In genomic region chr2:39418491-39418890, GRCh38 we compare ENCODE assay signal across 24 cellular contexts.
"Had no signal": no experiment of that assay in that cellular context is flagged by ENCODE, and none has a peak within 500 bp of the region (broad histone marks: within the 10 kb centered on the region; RNA-seq: fewer than 3 reads in every experiment).

No MANE protein-coding gene starts in this region.

- H3K27me3 Mint-ChIP-seq: activated naive CD8-positive, alpha-beta T cell; activated T-helper 17 cell treated with anti-CD3 and anti-CD28 coated beads, Interleukin-2, amount 50 U/mL, for 72 hours; effector memory CD8-positive, alpha-beta T cell; naive thymus-derived CD4-positive, alpha-beta T cell; stimulated activated memory B cell treated with anti-CD40 and anti-IgM and Interleukin-4, amounts not matched to agents 10 μg/mL and 1 μg/mL and 100 μg/mL, for 72 hours; T-cell had no signal

- DNase-seq: activated CD4-positive, alpha-beta T cell treated with anti-CD3 and anti-CD28 coated beads for 1 hour; activated CD4-positive, alpha-beta T cell treated with anti-CD3 and anti-CD28 coated beads, Interleukin-2, amount 50 U/mL, for 1 hour; activated CD8-positive, alpha-beta T cell treated with anti-CD3 and anti-CD28 coated beads, Interleukin-2, amount 10 ng/mL, durations not matched to agents 7 days and 5 days; activated naive CD4-positive, alpha-beta T cell; central memory CD4-positive, alpha-beta T cell; effector memory CD8-positive, alpha-beta T cell; heart left ventricle; islet precursor cell; left cardiac atrium; lower lobe of right lung; naive thymus-derived CD4-positive, alpha-beta T cell; pancreas; right cardiac atrium; small intestine; stimulated activated CD4-positive, alpha-beta T cell treated with anti-CD3 and anti-CD28 coated beads, Interleukin-15, amount 100 ng/mL, for 24 hours; T-cell; trophoblast cell; WERI-Rb-1 had no signal

- ATAC-seq: activated CD8-positive, alpha-beta T cell treated with anti-CD3 and anti-CD28 coated beads, Interleukin-2, amount 10 ng/mL, durations not matched to agents 7 days and 5 days; activated T-helper 17 cell treated with anti-CD3 and anti-CD28 coated beads, Interleukin-2, amount 50 U/mL, for 72 hours; effector memory CD8-positive, alpha-beta T cell; heart left ventricle; left cardiac atrium; lower lobe of right lung; naive thymus-derived CD4-positive, alpha-beta T cell; right cardiac atrium; stimulated activated memory B cell treated with anti-CD40 and anti-IgM and Interleukin-4, amounts not matched to agents 10 μg/mL and 1 μg/mL and 100 μg/mL, for 72 hours; T-cell had no signal

- H3K27ac ChIP-seq: esophagus muscularis mucosa, heart left ventricle, lower lobe of right lung, pancreas, vagina, WERI-Rb-1 had no signal

- H3K9me3 Mint-ChIP-seq: activated T-helper 17 cell treated with anti-CD3 and anti-CD28 coated beads, Interleukin-2, amount 50 U/mL, for 72 hours; effector memory CD8-positive, alpha-beta T cell; stimulated activated memory B cell treated with anti-CD40 and anti-IgM and Interleukin-4, amounts not matched to agents 10 μg/mL and 1 μg/mL and 100 μg/mL, for 72 hours; T-helper 2 cell treated with Interferon-gamma antibody and Interleukin-4, amounts not matched to agents 5 μg/mL and 100 μg/mL, for 36 hours had no signal

- H3K27me3 ChIP-seq: esophagus muscularis mucosa, heart left ventricle, pancreas, vagina had no signal

- H3K4me3 ChIP-seq: esophagus muscularis mucosa, heart left ventricle, lower lobe of right lung, pancreas, vagina had no signal

- H3K9me3 ChIP-seq: esophagus muscularis mucosa, heart left ventricle, lower lobe of right lung, pancreas, vagina had no signal

- H3K36me3 ChIP-seq: esophagus muscularis mucosa, heart left ventricle, lower lobe of right lung, pancreas, vagina, WERI-Rb-1 had no signal

- H3K36me3 Mint-ChIP-seq: stimulated activated memory B cell treated with anti-CD40 and anti-IgM and Interleukin-4, amounts not matched to agents 10 μg/mL and 1 μg/mL and 100 μg/mL, for 72 hours; T-cell had no signal

- H3K4me3 Mint-ChIP-seq: activated CD8-positive, alpha-beta T cell treated with anti-CD3 and anti-CD28 coated beads, Interleukin-2, amount 10 ng/mL, durations not matched to agents 7 days and 5 days; activated naive CD8-positive, alpha-beta T cell; activated T-helper 17 cell treated with anti-CD3 and anti-CD28 coated beads, Interleukin-2, amount 50 U/mL, for 72 hours; effector memory CD8-positive, alpha-beta T cell; naive thymus-derived CD4-positive, alpha-beta T cell; stimulated activated memory B cell treated with anti-CD40 and anti-IgM and Interleukin-4, amounts not matched to agents 10 μg/mL and 1 μg/mL and 100 μg/mL, for 72 hours; T-cell; T-helper 2 cell treated with Interferon-gamma antibody and Interleukin-4, amounts not matched to agents 5 μg/mL and 100 μg/mL, for 36 hours had no signal

- H3K27ac Mint-ChIP-seq: activated CD8-positive, alpha-beta T cell treated with anti-CD3 and anti-CD28 coated beads, Interleukin-2, amount 10 ng/mL, durations not matched to agents 7 days and 5 days; activated naive CD8-positive, alpha-beta T cell; activated T-helper 17 cell treated with anti-CD3 and anti-CD28 coated beads, Interleukin-2, amount 50 U/mL, for 72 hours; naive thymus-derived CD4-positive, alpha-beta T cell; stimulated activated memory B cell treated with anti-CD40 and anti-IgM and Interleukin-4, amounts not matched to agents 10 μg/mL and 1 μg/mL and 100 μg/mL, for 72 hours; T-cell; T-helper 2 cell treated with Interferon-gamma antibody and Interleukin-4, amounts not matched to agents 5 μg/mL and 100 μg/mL, for 36 hours had no signal
